Comparison of ENCODE assay signal across 9 cellular contexts in the genomic region with DNA sequence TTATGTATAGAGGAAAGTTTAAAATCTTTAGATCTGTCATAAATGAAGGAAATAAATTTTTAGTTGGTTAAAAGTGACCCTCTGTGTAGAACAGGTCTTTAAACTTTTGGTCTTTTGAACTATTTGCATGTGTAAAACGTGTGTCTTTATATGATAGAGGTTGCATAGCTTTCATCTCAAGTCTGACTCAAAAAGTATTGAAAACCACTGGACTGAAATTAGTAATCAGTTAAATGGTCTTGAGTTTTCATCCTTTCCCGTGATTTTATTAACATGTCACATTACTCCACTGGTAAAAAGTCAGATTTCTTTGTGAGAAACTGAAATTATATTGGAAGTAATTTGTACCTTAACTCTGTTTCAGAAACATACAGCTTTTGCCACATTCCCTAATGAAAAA. TPM values are rescaled to one million over a fixed set of nuclear protein-coding genes. Genes with fewer than 3 reads are reported as not detected.
DNase-seq lines count a peak whose midpoint lies in the region; ATAC-seq and TF ChIP-seq lines count a peak whose summit lies in the region.
"Had no signal": no experiment of that assay in that cellular context is flagged by ENCODE, and none has a peak within 500 bp of the region (broad histone marks: within the 10 kb centered on the region; RNA-seq: fewer than 3 reads in every experiment).

No MANE protein-coding gene starts in this region.

- peaks cover 61% of the 10 kb centered on the region for H3K4me1 Mint-ChIP-seq in activated CD4-positive, alpha-beta T cell treated with anti-CD3 and anti-CD28 coated beads for 36 hours

- no peaks in the 10 kb centered on the region for H3K27me3 ChIP-seq in spleen (replicated peaks in 1 of 7)

- ATAC-seq in activated CD4-positive, alpha-beta T cell treated with anti-CD3 and anti-CD28 coated beads for 36 hours: no peak
- no peak for ATAC-seq in HG02588 (IDR thresholded peaks at IDR 0.05; ENCODE audit: unreplicated experiment)
- no peak for ATAC-seq in GM19023 (IDR thresholded peaks at IDR 0.05; ENCODE audit: unreplicated experiment)

- peaks cover 0 to 43% (median 9%) of the 10 kb centered on the region in 6 donors for H3K36me3 ChIP-seq in spleen

- peaks cover 30% of the 10 kb centered on the region for H3K36me3 Mint-ChIP-seq in activated CD4-positive, alpha-beta T cell treated with anti-CD3 and anti-CD28 coated beads for 36 hours (ENCODE audit: low read depth)

- H3K4me3 Mint-ChIP-seq in activated CD4-positive, alpha-beta T cell treated with anti-CD3 and anti-CD28 coated beads for 36 hours: peak overlapping the region; percentile 94

- WGBS in spleen, 5 donors: 48 to 68% (median 65%) methylated on average over 2 of the region's 2 CpGs

- POLR2A ChIA-PET in activated CD4-positive, alpha-beta T cell treated with anti-CD3 and anti-CD28 coated beads for 36 hours (lab: Charles Lee): no interaction called here

- H3K27me3 Mint-ChIP-seq in activated CD4-positive, alpha-beta T cell treated with anti-CD3 and anti-CD28 coated beads for 36 hours: peaks cover 5% of the 10 kb centered on the region

- TF ChIP-seq CTCF in fibroblast of pulmonary artery (IDR thresholded peaks at IDR 0.05; ENCODE audit: low read length, missing control alignments) (no peak), spleen (IDR thresholded peaks at IDR 0.05 in 8 of 11, conservative IDR thresholded peaks at IDR 0.05 in 3 of 11) (no peak)

- H3K27ac Mint-ChIP-seq in activated CD4-positive, alpha-beta T cell treated with anti-CD3 and anti-CD28 coated beads for 36 hours: peak overlapping the region; percentile 79

- no peak for DNase-seq in activated CD4-positive, alpha-beta T cell treated with anti-CD3 and anti-CD28 coated beads for 36 hours
- no peak for DNase-seq in activated CD4-positive, alpha-beta T cell treated with anti-CD3 and anti-CD28 coated beads, Interleukin-2, amount 50 U/mL, for 1 hour
- DNase-seq in RKO (ENCODE audit: low spot score) (peak; percentile 46), fibroblast of pulmonary artery (ENCODE audit: low read depth) (no peak), spleen (no peak), NCI-H1417 treated with DMSO at 0.1 percent for 48 hours (lab: John Stamatoyannopoulos, UW) (no peak)
- DNase-seq: 8988T had no signal

- TF ChIP-seq POLR2A in spleen (IDR thresholded peaks at IDR 0.05): no peak

- H3K4me3 ChIP-seq in fibroblast of pulmonary artery (replicated peaks; ENCODE audit: low read depth, low read length): peak overlapping the region; percentile 89
- peak overlapping the region in 5 of 8 donors; percentile 73 to 96 (median 85) for H3K4me3 ChIP-seq in spleen

- H3K27ac ChIP-seq in spleen: no peak overlapping the region

- H3K9me3 ChIP-seq in spleen: no peaks in the 10 kb centered on the region

- H3K4me1 ChIP-seq in spleen: peaks cover 24 to 70% (median 52%) of the 10 kb centered on the region in 6 donors

- CTCF ChIA-PET in activated CD4-positive, alpha-beta T cell treated with anti-CD3 and anti-CD28 coated beads for 36 hours (lab: Charles Lee): interaction anchor here (1.8 to 3.5 kb wide), 2 partner anchors 12 to 66 kb away, joined by 4 to 17 read pairs; no protein-coding TSS in a partner anchor

- no peaks in the 10 kb centered on the region for H3K9me3 Mint-ChIP-seq in activated CD4-positive, alpha-beta T cell treated with anti-CD3 and anti-CD28 coated beads for 36 hours (ENCODE audit: low read depth)

- intact Hi-C loops in activated CD4-positive, alpha-beta T cell treated with anti-CD3 and anti-CD28 coated beads for 36 hours (cut with DNase I, micrococcal nuclease): no loop called here
- intact Hi-C loops in spleen (cut with DNase I; ENCODE audit: low total_unique reads): no loop called here

RNA-seq across cellular contexts. Expression of gene RNPC3, which starts 1.8 kb away (rescaled TPM):
- 10 to 100 TPM; 18.1 to 28.4 TPM for total RNA-seq in activated CD4-positive, alpha-beta T cell treated with anti-CD3 and anti-CD28 coated beads for 36 hours
- 10 to 100 TPM; 25.9 to 60.6 (median 48.3) TPM for total RNA-seq in spleen
- 10 to 100 TPM in 2 of 3 donors, 1 to 10 TPM in 1; 9.7 to 10.9 (median 10.8) TPM for polyA plus RNA-seq in spleen

RNA-seq across cellular contexts. Expression of gene AMY2B, which starts 44.1 kb away (rescaled TPM):
- total RNA-seq in activated CD4-positive, alpha-beta T cell treated with anti-CD3 and anti-CD28 coated beads for 36 hours: 1 to 10 TPM; 3.5 to 3.6 TPM
- 10 to 100 TPM; 15.0 to 40.0 (median 27.1) TPM for total RNA-seq in spleen
- 10 to 100 TPM; 22.6 to 47.5 (median 25.3) TPM for polyA plus RNA-seq in spleen
